ENCODE assay signal across 8 cellular contexts in genomic region chr9:78297672-78297961, GRCh38. TPM values are rescaled to one million over a fixed set of nuclear protein-coding genes. Genes with fewer than 3 reads are reported as not detected.
DNase-seq lines count a peak whose midpoint lies in the region; ATAC-seq and TF ChIP-seq lines count a peak whose summit lies in the region.

No MANE protein-coding gene starts in this region.

- no peak for DNase-seq in HL-60 (ENCODE audit: low read depth in 1 of 2, low spot score in 1 of 2)
- no peak for DNase-seq in breast epithelium (ENCODE audit: low spot score in 2 of 2)
- no peak for DNase-seq in NCI-H446 (lab: John Stamatoyannopoulos, UW)
- no peak for DNase-seq in NCI-H69 (lab: John Stamatoyannopoulos, UW)
- no peak for DNase-seq in SKM-1 (lab: John Stamatoyannopoulos, UW; ENCODE audit: unreplicated experiment)

- H3K9me3 ChIP-seq in breast epithelium (no peaks in the 10 kb centered on the region), mucosa of stomach (ENCODE audit: control insufficient read depth, low read length) (no peaks in the 10 kb centered on the region)

- H3K36me3 ChIP-seq in breast epithelium (no peaks in the 10 kb centered on the region), mucosa of stomach (ENCODE audit: control insufficient read depth, insufficient read depth, low read length) (no peaks in the 10 kb centered on the region)

- intact Hi-C loops in breast epithelium (cut with DNase I; ENCODE audit: low total_unique reads) = no loop called here

- peak overlapping the region; percentile 91 for H3K27ac ChIP-seq in HL-60 (replicated peaks)
- no peak overlapping the region for H3K27ac ChIP-seq in breast epithelium

- peak; percentile 27 for ATAC-seq in GM18508 (IDR thresholded peaks at IDR 0.05; ENCODE audit: insufficient read depth, unreplicated experiment)
- ATAC-seq in GM18907 (IDR thresholded peaks at IDR 0.05; ENCODE audit: unreplicated experiment) = no peak

- H3K9ac ChIP-seq in mucosa of stomach (ENCODE audit: low read length) = peak overlapping the region; percentile 71

- H3K4me3 ChIP-seq in HL-60 (replicated peaks; ENCODE audit: insufficient read depth, low read length) (peak overlapping the region; percentile 67), breast epithelium (peak overlapping the region; percentile 37 to 75 (median 62)), mucosa of stomach (ENCODE audit: low read length) (peak overlapping the region; percentile 80)

- TF ChIP-seq CTCF in HL-60 (IDR thresholded peaks at IDR 0.05; ENCODE audit: insufficient read depth, low read length) = no peak
- no peak for TF ChIP-seq CTCF in breast epithelium (IDR thresholded peaks at IDR 0.05)

- H3K27me3 ChIP-seq in HL-60 (ENCODE audit: insufficient read depth, poor library complexity, severe bottlenecking) (no peaks in the 10 kb centered on the region), breast epithelium (peaks cover 0 to 8% of the 10 kb centered on the region in 2 donors), mucosa of stomach (ENCODE audit: control insufficient read depth, insufficient read depth, low read length) (peaks cover 8% of the 10 kb centered on the region)

- TF ChIP-seq POLR2A in breast epithelium (IDR thresholded peaks at IDR 0.05) = no peak

- H3K4me1 ChIP-seq in breast epithelium (peaks cover 4 to 6% of the 10 kb centered on the region in 2 donors), mucosa of stomach (ENCODE audit: control insufficient read depth, insufficient read depth, low read length) (peaks cover 8% of the 10 kb centered on the region)

RNA-seq across cellular contexts. Expression of gene PSAT1, which starts 0.7 kb away (rescaled TPM):
- 1 to 10 TPM in 2 of 3 donors, under 1 TPM in 1; 0.48 to 7.6 (median 2.3) TPM for total RNA-seq in breast epithelium
